In genomic region chr1:112209493-112209892, GRCh38 we compare ENCODE assay signal across 30 cellular contexts.
"Had no signal": no experiment of that assay in that cellular context is flagged by ENCODE, and none has a peak within 500 bp of the region (broad histone marks: within the 10 kb centered on the region; RNA-seq: fewer than 3 reads in every experiment).

No MANE protein-coding gene starts in this region.

- H3K4me1 Mint-ChIP-seq: mesothelial cell of epicardium; naive B cell; neural crest cell; stimulated activated naive B cell treated with anti-CD40 and anti-IgM and Interleukin-4, amounts not matched to agents 10 μg/mL and 1 μg/mL and 100 μg/mL, for 72 hours had no signal

- H3K4me3 Mint-ChIP-seq: effector memory CD8-positive, alpha-beta T cell; mesothelial cell of epicardium; naive B cell; natural killer cell treated with Interleukin-12 subunit alpha and Interleukin-12 subunit beta and Interleukin-15 and Interleukin-18, amount 100 ng/mL, for 72 hours; neural crest cell; stimulated activated naive B cell treated with anti-CD40 and anti-IgM and Interleukin-4, amounts not matched to agents 10 μg/mL and 1 μg/mL and 100 μg/mL, for 72 hours; stimulated activated naive CD8-positive, alpha-beta T cell treated with anti-CD3 and anti-CD28 coated beads, Interleukin-15, Interleukin-2, amounts not matched to agents 100 ng/mL and 50 ng/mL, for 24 hours had no signal

- H3K9ac ChIP-seq: parathyroid adenoma had no signal

- H2AFZ ChIP-seq: hepatocyte, parathyroid adenoma had no signal

- H3K9me3 ChIP-seq: mucosa of descending colon, neutrophil, right lobe of liver, thoracic aorta had no signal

- H3K27ac Mint-ChIP-seq: effector memory CD8-positive, alpha-beta T cell; mesothelial cell of epicardium; naive B cell; natural killer cell treated with Interleukin-12 subunit alpha and Interleukin-12 subunit beta and Interleukin-15 and Interleukin-18, amount 100 ng/mL, for 72 hours; progenitor cell of endocrine pancreas; stimulated activated naive B cell treated with anti-CD40 and anti-IgM and Interleukin-4, amounts not matched to agents 10 μg/mL and 1 μg/mL and 100 μg/mL, for 72 hours; stimulated activated naive CD8-positive, alpha-beta T cell treated with anti-CD3 and anti-CD28 coated beads, Interleukin-15, Interleukin-2, amounts not matched to agents 100 ng/mL and 50 ng/mL, for 24 hours had no signal

- H3K79me2 ChIP-seq: hepatocyte, parathyroid adenoma had no signal

- H3K27me3 ChIP-seq: esophagus muscularis mucosa, foreskin keratinocyte, gastroesophageal sphincter, heart left ventricle, hepatocyte, neutrophil, right lobe of liver, tibial nerve, upper lobe of left lung had no signal

- H3K9me3 Mint-ChIP-seq: effector memory CD8-positive, alpha-beta T cell; mesothelial cell of epicardium; natural killer cell treated with Interleukin-12 subunit alpha and Interleukin-12 subunit beta and Interleukin-15 and Interleukin-18, amount 100 ng/mL, for 72 hours; neural crest cell; stimulated activated naive CD8-positive, alpha-beta T cell treated with anti-CD3 and anti-CD28 coated beads, Interleukin-15, Interleukin-2, amounts not matched to agents 100 ng/mL and 50 ng/mL, for 24 hours had no signal

- ATAC-seq: effector memory CD8-positive, alpha-beta T cell; foreskin keratinocyte; gastroesophageal sphincter; heart left ventricle; left lobe of liver; mucosa of descending colon; natural killer cell treated with Interleukin-12 subunit alpha and Interleukin-12 subunit beta and Interleukin-15 and Interleukin-18, amount 100 ng/mL, for 72 hours; right lobe of liver; stimulated activated naive B cell treated with anti-CD40 and anti-IgM and Interleukin-4, amounts not matched to agents 10 μg/mL and 1 μg/mL and 100 μg/mL, for 72 hours had no signal

- H3K4me2 ChIP-seq: hepatocyte had no signal

- DNase-seq: cortex of kidney; effector memory CD8-positive, alpha-beta T cell; heart left ventricle; kidney; mesenchymal stem cell; mucosa of descending colon; naive B cell; right lobe of liver; small intestine; stimulated activated CD4-positive, alpha-beta T cell treated with anti-CD3 and anti-CD28 coated beads, Interleukin-15, amount 100 ng/mL, for 24 hours; stimulated activated CD4-positive, alpha-beta T cell treated with anti-CD3 and anti-CD28 coated beads, Interleukin-2, amount 100 ng/mL, for 48 hours; stimulated activated naive B cell treated with anti-CD40 and anti-IgM and Interleukin-4, amounts not matched to agents 10 μg/mL and 1 μg/mL and 100 μg/mL, for 72 hours; upper lobe of left lung had no signal

- H3K4me1 ChIP-seq: esophagus muscularis mucosa, foreskin keratinocyte, gastroesophageal sphincter, heart left ventricle, parathyroid adenoma, right lobe of liver, tibial nerve, upper lobe of left lung had no signal

- H3K36me3 Mint-ChIP-seq: mesothelial cell of epicardium; naive B cell; natural killer cell treated with Interleukin-12 subunit alpha and Interleukin-12 subunit beta and Interleukin-15 and Interleukin-18, amount 100 ng/mL, for 72 hours; stimulated activated naive B cell treated with anti-CD40 and anti-IgM and Interleukin-4, amounts not matched to agents 10 μg/mL and 1 μg/mL and 100 μg/mL, for 72 hours had no signal

- H3K27ac ChIP-seq: esophagus muscularis mucosa, foreskin keratinocyte, gastroesophageal sphincter, heart left ventricle, hepatocyte, neutrophil, parathyroid adenoma, right lobe of liver, thoracic aorta, tibial nerve, upper lobe of left lung had no signal

- H3K4me3 ChIP-seq: esophagus muscularis mucosa, gastroesophageal sphincter, heart left ventricle, hepatocyte, lung, mucosa of descending colon, right lobe of liver, thoracic aorta, tibial nerve, upper lobe of left lung had no signal

- FAIRE-seq: endometrium, kidney, small intestine, urothelium cell line had no signal

- H3K36me3 ChIP-seq: esophagus muscularis mucosa, gastroesophageal sphincter, heart left ventricle, neutrophil, right lobe of liver, thoracic aorta, upper lobe of left lung had no signal
